ENCODE assay signal across 8 cellular contexts in genomic region chr16:81521141-81521626, GRCh38.
A peak's percentile ranks its signal among the peaks of the same experiment; 100 is the strongest.
DNase-seq lines count a peak whose midpoint lies in the region; ATAC-seq and TF ChIP-seq lines count a peak whose summit lies in the region.

No MANE protein-coding gene starts in this region.

- POLR2A ChIA-PET in activated naive CD8-positive, alpha-beta T cell treated with anti-CD3 and anti-CD28 coated beads, Interleukin-2, amount 10 ng/mL, durations not matched to agents 7 days and 5 days (lab: Charles Lee), result interaction anchor here (0.9 to 2.7 kb wide), 6 partner anchors 13 to 76 kb away, joined by 3 to 15 read pairs (median 3); partner anchors contain the start of gene CMIP

- TF ChIP-seq POLR2A in spleen (IDR thresholded peaks at IDR 0.05), result no peak

- intact Hi-C loops in spleen (cut with DNase I; ENCODE audit: low total_unique reads), result no loop called here

- H3K27me3 ChIP-seq in spleen (replicated peaks in 1 of 7), result no peaks in the 10 kb centered on the region
- H3K27me3 ChIP-seq in MG63, result no peaks in the 10 kb centered on the region

- WGBS in spleen, 5 donors, result 37 to 64% (median 54%) methylated on average over 13 to 19 of the region's 19 CpGs

- no peaks in the 10 kb centered on the region for H3K27me3 Mint-ChIP-seq in activated naive CD8-positive, alpha-beta T cell treated with anti-CD3 and anti-CD28 coated beads, Interleukin-2, amount 10 ng/mL, durations not matched to agents 7 days and 5 days

- peaks cover 5 to 93% (median 55%) of the 10 kb centered on the region in 6 donors for H3K4me1 ChIP-seq in spleen

- peak overlapping the region; percentile 53 for H3K4me3 Mint-ChIP-seq in activated naive CD8-positive, alpha-beta T cell treated with anti-CD3 and anti-CD28 coated beads, Interleukin-2, amount 10 ng/mL, durations not matched to agents 7 days and 5 days

- DNase-seq in T-helper 1 cell (peak; percentile 43 to 87 (median 62)), spleen (peak; percentile 92), MG63 (no peak), NCI-H187 treated with DMSO at 0.1 percent for 48 hours (lab: John Stamatoyannopoulos, UW) (no peak), hippocampal formation (lab: John Stamatoyannopoulos, UW) (no peak)
- DNase-seq in activated naive CD8-positive, alpha-beta T cell treated with anti-CD3 and anti-CD28 coated beads, Interleukin-2, amount 10 ng/mL, durations not matched to agents 7 days and 5 days, result peak; percentile 86

- ATAC-seq in GM21515 (IDR thresholded peaks at IDR 0.05; ENCODE audit: unreplicated experiment), result peak; percentile 52
- peak; percentile 85 for ATAC-seq in activated naive CD8-positive, alpha-beta T cell treated with anti-CD3 and anti-CD28 coated beads, Interleukin-2, amount 10 ng/mL, durations not matched to agents 7 days and 5 days (ENCODE audit: low read depth)
- ATAC-seq in HG03565 (IDR thresholded peaks at IDR 0.05; ENCODE audit: unreplicated experiment), result no peak

- peak overlapping the region in 5 of 8 donors; percentile 26 to 79 (median 72) for H3K27ac ChIP-seq in spleen

- H3K9me3 Mint-ChIP-seq in activated naive CD8-positive, alpha-beta T cell treated with anti-CD3 and anti-CD28 coated beads, Interleukin-2, amount 10 ng/mL, durations not matched to agents 7 days and 5 days, result no peaks in the 10 kb centered on the region

- H3K27ac Mint-ChIP-seq in activated naive CD8-positive, alpha-beta T cell treated with anti-CD3 and anti-CD28 coated beads, Interleukin-2, amount 10 ng/mL, durations not matched to agents 7 days and 5 days, result peak overlapping the region; percentile 86

- H3K4me3 ChIP-seq in spleen, result peak overlapping the region in 1 of 8 donors; percentile 3
- H3K4me3 ChIP-seq in MG63, result no peak overlapping the region

- H3K36me3 Mint-ChIP-seq in activated naive CD8-positive, alpha-beta T cell treated with anti-CD3 and anti-CD28 coated beads, Interleukin-2, amount 10 ng/mL, durations not matched to agents 7 days and 5 days, result peaks cover 33% of the 10 kb centered on the region

- no peak for TF ChIP-seq CTCF in spleen (IDR thresholded peaks at IDR 0.05 in 8 of 11, conservative IDR thresholded peaks at IDR 0.05 in 3 of 11)

- H3K9me3 ChIP-seq in spleen (no peaks in the 10 kb centered on the region), MG63 (no peaks in the 10 kb centered on the region)

- H3K36me3 ChIP-seq in spleen (peaks cover 0 to 36% (median 4%) of the 10 kb centered on the region in 6 donors), MG63 (peaks cover 3% of the 10 kb centered on the region)

- peaks cover 63% of the 10 kb centered on the region for H3K4me1 Mint-ChIP-seq in activated naive CD8-positive, alpha-beta T cell treated with anti-CD3 and anti-CD28 coated beads, Interleukin-2, amount 10 ng/mL, durations not matched to agents 7 days and 5 days

Comparison
In these comparisons a context has a peak if more than half of its experiments do, and no peak if none do; other contexts are left out.
1. DNase-seq: peak in T-helper 1 cell (5 of 5), activated naive CD8-positive, alpha-beta T cell treated with anti-CD3 and anti-CD28 coated beads, Interleukin-2, amount 10 ng/mL, durations not matched to agents 7 days and 5 days (single experiment) and spleen (single experiment); none in MG63 (single experiment), NCI-H187 treated with DMSO at 0.1 percent for 48 hours (single experiment) and hippocampal formation (0 of 2).